ENCODE assay signal across 11 cellular contexts in the genomic region with DNA sequence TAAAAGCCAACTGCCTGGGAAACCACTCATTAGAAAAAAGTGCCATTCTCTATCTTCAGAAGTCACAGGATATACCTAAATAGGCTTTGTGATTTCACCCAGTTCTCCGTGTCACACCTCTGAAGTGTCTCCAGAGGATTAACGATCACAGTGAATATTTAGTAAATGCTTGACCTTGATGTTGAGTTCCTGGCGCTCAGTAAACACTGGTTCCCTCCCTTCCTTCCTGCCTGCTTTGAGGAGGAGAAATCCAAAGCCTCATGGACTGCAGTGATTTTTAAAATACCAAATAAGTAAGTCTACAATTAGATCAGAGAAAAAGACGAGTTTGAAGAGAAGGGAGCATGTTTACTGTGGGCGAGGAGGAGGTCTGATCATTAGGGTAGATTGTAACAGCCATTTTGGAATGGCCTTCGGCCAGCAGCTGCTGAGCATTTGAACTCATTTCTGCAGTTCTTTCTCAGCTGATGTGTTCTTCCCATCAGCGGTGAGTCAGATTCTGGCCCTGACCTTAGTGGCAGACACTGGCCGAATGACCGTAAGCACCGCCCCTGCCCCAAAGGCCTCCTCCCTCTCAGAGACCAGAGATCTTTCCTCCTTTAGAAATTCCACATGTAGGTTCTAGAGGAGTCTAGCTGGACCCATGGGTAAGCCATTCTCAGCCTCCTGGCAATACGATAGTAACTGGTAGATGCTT.
DNase-seq lines count a peak whose midpoint lies in the region; ATAC-seq, FAIRE-seq and TF ChIP-seq lines count a peak whose summit lies in the region.
"Had no signal": no experiment of that assay in that cellular context is flagged by ENCODE, and none has a peak within 500 bp of the region (broad histone marks: within the 10 kb centered on the region; RNA-seq: fewer than 3 reads in every experiment).

No MANE protein-coding gene starts in this region.

- DNase-seq in MCF 10A (ENCODE audit: unreplicated experiment) (peak; percentile 5), mammary epithelial cell (no peak), epithelial cell of proximal tubule (ENCODE audit: low read depth) (peak; percentile 31), mesendoderm (peak; percentile 45), aorta (peak in 1 of 2 donors; percentile 78), D721Med (ENCODE audit: insufficient read length, low spot score) (no peak), DMS 273 (lab: John Stamatoyannopoulos, UW; ENCODE audit: unreplicated experiment) (no peak), NCI-H1048 (lab: John Stamatoyannopoulos, UW) (no peak)
- DNase-seq: activated CD4-positive, alpha-beta memory T cell treated with anti-CD3 and anti-CD28 coated beads for 36 hours; NK-92 treated with Interleukin-12 subunit alpha and Interleukin-12 subunit beta, amount 100 ng/mL, for 24 hours had no signal

- H3K18ac ChIP-seq in mesendoderm (ENCODE audit: low read length), result no peak overlapping the region

- H3K9me3 Mint-ChIP-seq in MCF 10A (ENCODE audit: unreplicated experiment), result no peaks in the 10 kb centered on the region
- H3K9me3 Mint-ChIP-seq: activated CD4-positive, alpha-beta memory T cell treated with anti-CD3 and anti-CD28 coated beads for 36 hours had no signal

- dilution Hi-C loops in mammary epithelial cell (cut with HindIII; ENCODE audit: low sequenced_read_pairs), result no loop called here

- H4K8ac ChIP-seq in mesendoderm (ENCODE audit: low read depth, low read length), result no peak overlapping the region

- in situ Hi-C loops in mammary epithelial cell (cut with MboI; ENCODE audit: low sequenced_read_pairs in 2 of 2), result no loop called here

- CTCF ChIA-PET in MCF 10A (lab: Yijun Ruan, JAX), result interaction anchor here (0.5 to 1.0 kb wide), 2 partner anchors 14 to 65 kb away, joined by 3 read pairs; no protein-coding TSS in a partner anchor
- CTCF ChIA-PET in mammary epithelial cell (lab: Charles Lee; ENCODE audit: low non-redundant PET), result no interaction called here

- H3K4me3 ChIP-seq in mammary epithelial cell (replicated peaks in 1 of 3; ENCODE audit: insufficient read depth in 1 of 3, low read depth in 2 of 3, low read length in 3 of 3), result no peak overlapping the region
- H3K4me3 ChIP-seq in epithelial cell of proximal tubule (ENCODE audit: low read depth, low read length), result no peak overlapping the region
- H3K4me3 ChIP-seq in mesendoderm (ENCODE audit: low read length), result no peak overlapping the region
- no peak overlapping the region for H3K4me3 ChIP-seq in aorta (ENCODE audit: low read length in 2 of 2)

- no peak overlapping the region for H2BK15ac ChIP-seq in mesendoderm (replicated peaks; ENCODE audit: low read depth)

- FAIRE-seq in D721Med (lab: Jason Lieb, UNC), result no peak

- H3K4me1 ChIP-seq in mammary epithelial cell (ENCODE audit: insufficient read depth, low read length), result no peaks in the 10 kb centered on the region
- H3K4me1 ChIP-seq in mesendoderm (ENCODE audit: control insufficient read depth, low read depth, low read length), result no peaks in the 10 kb centered on the region
- no peaks in the 10 kb centered on the region for H3K4me1 ChIP-seq in aorta (ENCODE audit: control insufficient read depth in 1 of 2, insufficient read depth in 2 of 2, low read length in 2 of 2)

- H3K4me1 Mint-ChIP-seq in MCF 10A (ENCODE audit: insufficient read depth, unreplicated experiment), result peaks cover 6% of the 10 kb centered on the region

- H3K9ac ChIP-seq in mammary epithelial cell (ENCODE audit: insufficient read depth, low read length) (no peak overlapping the region), mesendoderm (ENCODE audit: low read length) (no peak overlapping the region)

- H3K27me3 ChIP-seq in mammary epithelial cell (ENCODE audit: insufficient read depth, low read length) (no peaks in the 10 kb centered on the region), mesendoderm (ENCODE audit: insufficient read depth, low read length, poor library complexity) (no peaks in the 10 kb centered on the region), aorta (ENCODE audit: control insufficient read depth in 1 of 2, insufficient read depth in 2 of 2, low read length in 1 of 2) (no peaks in the 10 kb centered on the region)

- peaks cover 10% of the 10 kb centered on the region for H3K36me3 Mint-ChIP-seq in MCF 10A (ENCODE audit: insufficient read depth, unreplicated experiment)
- H3K36me3 Mint-ChIP-seq: activated CD4-positive, alpha-beta memory T cell treated with anti-CD3 and anti-CD28 coated beads for 36 hours had no signal

- no peaks in the 10 kb centered on the region for H3K36me3 ChIP-seq in mammary epithelial cell (ENCODE audit: insufficient read depth, low read length)
- no peaks in the 10 kb centered on the region for H3K36me3 ChIP-seq in mesendoderm (ENCODE audit: control insufficient read depth, insufficient read depth, low read length)
- H3K36me3 ChIP-seq in aorta (ENCODE audit: control insufficient read depth in 1 of 2, insufficient read depth in 2 of 2, low read length in 1 of 2), result no peaks in the 10 kb centered on the region

- no peak overlapping the region for H2AFZ ChIP-seq in mammary epithelial cell (ENCODE audit: low read depth, low read length)

- H3K79me2 ChIP-seq in mammary epithelial cell (ENCODE audit: insufficient read depth, low read length) (no peaks in the 10 kb centered on the region), mesendoderm (ENCODE audit: control insufficient read depth, insufficient read depth, low read length) (no peaks in the 10 kb centered on the region)

- no peak overlapping the region for H3K27ac ChIP-seq in mammary epithelial cell (ENCODE audit: insufficient read depth, low read depth, low read length)
- H3K27ac ChIP-seq in mesendoderm (ENCODE audit: low read depth, low read length), result no peak overlapping the region
- no peak overlapping the region for H3K27ac ChIP-seq in aorta (ENCODE audit: low read depth in 1 of 2, low read length in 2 of 2)
- H3K27ac ChIP-seq: C4-2B had no signal

- no peaks in the 10 kb centered on the region for H4K20me1 ChIP-seq in mammary epithelial cell (ENCODE audit: insufficient read depth, low read length)

- no peak overlapping the region for H3K27ac Mint-ChIP-seq in MCF 10A (ENCODE audit: low read depth, unreplicated experiment)
- H3K27ac Mint-ChIP-seq: activated CD4-positive, alpha-beta memory T cell treated with anti-CD3 and anti-CD28 coated beads for 36 hours had no signal

- intact Hi-C loops in MCF 10A (cut with micrococcal nuclease), result no loop called here
- intact Hi-C loops in mammary epithelial cell (cut with micrococcal nuclease), result no loop called here
- intact Hi-C loops in aorta (cut with DNase I), result no loop called here

- no peak overlapping the region for H2BK5ac ChIP-seq in mesendoderm (ENCODE audit: low read length)

- H3K4me3 Mint-ChIP-seq in MCF 10A (ENCODE audit: unreplicated experiment), result no peak overlapping the region
- H3K4me3 Mint-ChIP-seq: activated CD4-positive, alpha-beta memory T cell treated with anti-CD3 and anti-CD28 coated beads for 36 hours had no signal

- no peak overlapping the region for H3K56ac ChIP-seq in mesendoderm (ENCODE audit: low read length)

- H3K23ac ChIP-seq in mesendoderm (ENCODE audit: low read length), result no peak overlapping the region

- ATAC-seq in aorta (ENCODE audit: low FRiP score), result peak; percentile 76

- no peak overlapping the region for H2AK5ac ChIP-seq in mesendoderm (ENCODE audit: low read length)

- WGBS in mammary epithelial cell (ENCODE audit: low coverage, missing lambda C conversion rate), result 88% methylated on average over 11 of the region's 11 CpGs
- no CpG with 5 or more reads among the region's 11 CpGs for WGBS in mesendoderm (ENCODE audit: extremely low coverage, insufficient coverage, low lambda C conversion rate)
- 74 to 79% methylated on average over 11 of the region's 11 CpGs for WGBS in aorta, 2 donors

- H3K9me3 ChIP-seq in mammary epithelial cell (replicated peaks; ENCODE audit: insufficient read depth, low read length) (peaks cover 7% of the 10 kb centered on the region), aorta (ENCODE audit: control insufficient read depth, low read length) (peaks cover 5% of the 10 kb centered on the region)

- no peak overlapping the region for H2BK120ac ChIP-seq in mesendoderm (ENCODE audit: low read depth, low read length)

- no peak for TF ChIP-seq CTCF in MCF 10A (IDR thresholded peaks at IDR 0.05; ENCODE audit: unreplicated experiment)
- no peak for TF ChIP-seq CTCF in mammary epithelial cell (conservative IDR thresholded peaks at IDR 0.05 in 1 of 2, IDR thresholded peaks at IDR 0.05 in 1 of 2; ENCODE audit: extremely low read depth in 1 of 2, insufficient read depth in 1 of 2, low read depth in 1 of 2, low read length in 2 of 2)
- TF ChIP-seq CTCF in epithelial cell of proximal tubule (conservative IDR thresholded peaks at IDR 0.05; ENCODE audit: low read depth, low read length), result no peak
- TF ChIP-seq CTCF in D721Med (IDR thresholded peaks at IDR 0.05; ENCODE audit: insufficient read depth, missing control alignments), result no peak

- no peaks in the 10 kb centered on the region for H3K79me1 ChIP-seq in mesendoderm (ENCODE audit: low read length)

- BruUV-seq in MCF 10A (replicated peaks; lab: Mats Ljungman, UMichigan) (no TSS peak), mammary epithelial cell (replicated peaks; lab: Mats Ljungman, UMichigan) (no TSS peak)

- H3K27me3 Mint-ChIP-seq in MCF 10A (ENCODE audit: insufficient read depth, unreplicated experiment), result no peaks in the 10 kb centered on the region
- H3K27me3 Mint-ChIP-seq: activated CD4-positive, alpha-beta memory T cell treated with anti-CD3 and anti-CD28 coated beads for 36 hours had no signal

- H3K4me2 ChIP-seq in mammary epithelial cell (ENCODE audit: insufficient read depth, low read depth, low read length) (no peak overlapping the region), mesendoderm (ENCODE audit: low read length) (no peak overlapping the region)

- H3K4ac ChIP-seq in mesendoderm (ENCODE audit: low read depth, low read length), result no peak overlapping the region

- POLR2A ChIA-PET in MCF 10A (lab: Yijun Ruan, JAX), result no interaction called here

- no peak overlapping the region for H4K5ac ChIP-seq in mesendoderm (ENCODE audit: low read length)

Comparison
In these comparisons a context has a peak if more than half of its experiments do, and no peak if none do; other contexts are left out.
1. DNase-seq: peak in MCF 10A (single experiment), epithelial cell of proximal tubule (single experiment) and mesendoderm (single experiment); none in mammary epithelial cell (single experiment), D721Med (single experiment), DMS 273 (single experiment) and NCI-H1048 (single experiment).